Comparison of ENCODE assay signal across 12 cellular contexts in the genomic region with DNA sequence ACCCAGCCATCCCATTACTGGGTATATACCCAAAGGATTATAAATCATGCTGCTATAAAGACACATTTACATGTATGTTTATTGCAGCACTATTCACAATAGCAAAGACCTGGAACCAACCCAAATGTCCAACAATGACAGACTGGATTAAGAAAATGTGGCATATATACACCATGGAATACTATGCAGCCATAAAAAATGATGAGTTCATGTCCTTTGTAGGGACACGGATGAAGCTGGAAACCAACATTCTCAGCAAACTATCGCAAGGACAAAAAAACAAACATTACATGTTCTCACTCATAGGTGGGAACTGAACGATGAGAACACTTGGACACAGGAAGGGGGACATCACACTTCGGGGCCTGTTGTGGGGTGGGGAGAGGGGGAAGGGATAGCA. TPM values are rescaled to one million over a fixed set of nuclear protein-coding genes. Genes with fewer than 3 reads are reported as not detected.
DNase-seq lines count a peak whose midpoint lies in the region; TF ChIP-seq lines count a peak whose summit lies in the region.
"Not testable (repeated sequence)": the region's sequence is repeated elsewhere in the genome, so short reads cannot be mapped to it uniquely, and the experiment has no call there.
"Had no signal": no experiment of that assay in that cellular context is flagged by ENCODE, and none has a peak within 500 bp of the region (broad histone marks: within the 10 kb centered on the region; RNA-seq: fewer than 3 reads in every experiment).

No MANE protein-coding gene starts in this region.

- peak overlapping the region; percentile 64 to 92 (median 75) for H3K4me3 Mint-ChIP-seq in CD8-positive, alpha-beta memory T cell
- H3K4me3 Mint-ChIP-seq in IgD-negative memory B cell, result peak overlapping the region in 3 of 4 donors; percentile 55 to 95 (median 93)
- peak overlapping the region; percentile 81 for H3K4me3 Mint-ChIP-seq in T-helper 2 cell treated with Interferon-gamma antibody and Interleukin-4, amounts not matched to agents 5 μg/mL and 100 μg/mL, for 36 hours
- peak overlapping the region; percentile 96 for H3K4me3 Mint-ChIP-seq in activated naive CD4-positive, alpha-beta T cell treated with anti-CD3 and anti-CD28 coated beads for 36 hours
- peak overlapping the region; percentile 28 for H3K4me3 Mint-ChIP-seq in dendritic cell treated with granulocyte-macrophage colony-stimulating factor and Interleukin-4, amounts not matched to agents 40 ng/mL and 50 ng/mL, for 4 days
- peak overlapping the region; percentile 89 for H3K4me3 Mint-ChIP-seq in nephron progenitor cell

- 93% methylated on average over 4 of the region's 4 CpGs for WGBS in hepatocyte (ENCODE audit: low lambda C conversion rate, missing lambda C conversion rate)
- WGBS in testis, 2 donors, result 43 to 59% methylated on average over 4 of the region's 4 CpGs

- peaks cover 39% of the 10 kb centered on the region for H3K79me2 ChIP-seq in hepatocyte

- not testable (repeated sequence) for TF ChIP-seq POLR2A in testis (IDR thresholded peaks at IDR 0.05)

- POLR2A ChIA-PET in CD8-positive, alpha-beta memory T cell (lab: Charles Lee), result not testable (repeated sequence)

- peaks cover 0 to 19% (median 0%) of the 10 kb centered on the region in 3 donors for H3K36me3 Mint-ChIP-seq in CD8-positive, alpha-beta memory T cell
- not testable (repeated sequence) for H3K36me3 Mint-ChIP-seq in IgD-negative memory B cell; T-helper 2 cell treated with Interferon-gamma antibody and Interleukin-4, amounts not matched to agents 5 μg/mL and 100 μg/mL, for 36 hours (ENCODE audit: low read depth); activated naive CD4-positive, alpha-beta T cell treated with anti-CD3 and anti-CD28 coated beads for 36 hours (ENCODE audit: low read depth); nephron progenitor cell (ENCODE audit: low read depth)
- H3K36me3 Mint-ChIP-seq in dendritic cell treated with granulocyte-macrophage colony-stimulating factor and Interleukin-4, amounts not matched to agents 40 ng/mL and 50 ng/mL, for 4 days (ENCODE audit: low read depth), result peaks cover 28% of the 10 kb centered on the region

- not testable (repeated sequence) for H2AFZ ChIP-seq in hepatocyte

- not testable (repeated sequence) for H3K9me2 ChIP-seq in hepatocyte (replicated peaks; ENCODE audit: insufficient read depth)

- H3K27ac Mint-ChIP-seq in CD8-positive, alpha-beta memory T cell, result peak overlapping the region in 6 of 8 donors; percentile 27 to 96 (median 86)
- H3K27ac Mint-ChIP-seq in IgD-negative memory B cell, result peak overlapping the region in 2 of 3 donors; percentile 43 to 96
- H3K27ac Mint-ChIP-seq in T-helper 2 cell treated with Interferon-gamma antibody and Interleukin-4, amounts not matched to agents 5 μg/mL and 100 μg/mL, for 36 hours; activated naive CD4-positive, alpha-beta T cell treated with anti-CD3 and anti-CD28 coated beads for 36 hours; dendritic cell treated with granulocyte-macrophage colony-stimulating factor and Interleukin-4, amounts not matched to agents 40 ng/mL and 50 ng/mL, for 4 days; nephron progenitor cell: not testable (repeated sequence)

- not testable (repeated sequence) for H3K9me3 ChIP-seq in CD8-positive, alpha-beta memory T cell (ENCODE audit: low read length); hepatocyte (ENCODE audit: low read depth); testis

- H3K4me1 ChIP-seq in CD8-positive, alpha-beta memory T cell (ENCODE audit: insufficient read depth, low read length), result peaks cover 32% of the 10 kb centered on the region
- not testable (repeated sequence) for H3K4me1 ChIP-seq in hepatocyte (ENCODE audit: insufficient read depth)
- H3K4me1 ChIP-seq in testis, result peaks cover 14% of the 10 kb centered on the region

- not testable (repeated sequence) for H3K27me3 ChIP-seq in CD8-positive, alpha-beta memory T cell (ENCODE audit: insufficient read depth, low read length, poor library complexity, severe bottlenecking); hepatocyte; testis

- H3K4me3 ChIP-seq in CD8-positive, alpha-beta memory T cell (ENCODE audit: low read length); hepatocyte: not testable (repeated sequence)
- H3K4me3 ChIP-seq in testis, result peak overlapping the region; percentile 73 to 96

- not testable (repeated sequence) for H3K9me3 Mint-ChIP-seq in CD8-positive, alpha-beta memory T cell; IgD-negative memory B cell; T-helper 2 cell treated with Interferon-gamma antibody and Interleukin-4, amounts not matched to agents 5 μg/mL and 100 μg/mL, for 36 hours; activated naive CD4-positive, alpha-beta T cell treated with anti-CD3 and anti-CD28 coated beads for 36 hours; dendritic cell treated with granulocyte-macrophage colony-stimulating factor and Interleukin-4, amounts not matched to agents 40 ng/mL and 50 ng/mL, for 4 days; nephron progenitor cell

- CTCF ChIA-PET in CD8-positive, alpha-beta memory T cell (lab: Charles Lee); activated naive CD4-positive, alpha-beta T cell treated with anti-CD3 and anti-CD28 coated beads for 36 hours (lab: Charles Lee): not testable (repeated sequence)

- peak overlapping the region; percentile 72 for H3K4me2 ChIP-seq in hepatocyte

- not testable (repeated sequence) for TF ChIP-seq CTCF in hepatocyte (IDR thresholded peaks at IDR 0.05; ENCODE audit: poor library complexity); nephron progenitor cell (IDR thresholded peaks at IDR 0.05); testis (IDR thresholded peaks at IDR 0.05)

- not testable (repeated sequence) for DNase-seq in CD8-positive, alpha-beta memory T cell; T-helper 2 cell treated with Interferon-gamma antibody and Interleukin-4, amounts not matched to agents 5 μg/mL and 100 μg/mL, for 36 hours (ENCODE audit: low spot score); activated naive CD4-positive, alpha-beta T cell treated with anti-CD3 and anti-CD28 coated beads for 36 hours; hepatocyte (ENCODE audit: low spot score); nephron progenitor cell; testis

- intact Hi-C loops in activated naive CD4-positive, alpha-beta T cell treated with anti-CD3 and anti-CD28 coated beads for 36 hours (cut with micrococcal nuclease), result loop anchor here (2.0 to 10.0 kb wide), 4 partner anchors 80 to 729 kb away; a partner anchor contains a TSS
- intact Hi-C loops in dendritic cell treated with granulocyte-macrophage colony-stimulating factor and Interleukin-4, amounts not matched to agents 40 ng/mL and 50 ng/mL, for 4 days (cut with micrococcal nuclease), result loop anchor here (2.0 kb wide), 1 partner anchor 45 kb away; no protein-coding TSS in a partner anchor
- intact Hi-C loops in testis (cut with DNase I; ENCODE audit: low total_unique reads), result not testable (repeated sequence)

- not testable (repeated sequence) for H3K27me3 Mint-ChIP-seq in CD8-positive, alpha-beta memory T cell; IgD-negative memory B cell; T-helper 2 cell treated with Interferon-gamma antibody and Interleukin-4, amounts not matched to agents 5 μg/mL and 100 μg/mL, for 36 hours (ENCODE audit: low read depth); activated naive CD4-positive, alpha-beta T cell treated with anti-CD3 and anti-CD28 coated beads for 36 hours (ENCODE audit: low read depth); dendritic cell treated with granulocyte-macrophage colony-stimulating factor and Interleukin-4, amounts not matched to agents 40 ng/mL and 50 ng/mL, for 4 days
- H3K27me3 Mint-ChIP-seq in nephron progenitor cell (ENCODE audit: low read depth, poor library complexity), result peaks cover 27% of the 10 kb centered on the region

- H3K27ac ChIP-seq in CD8-positive, alpha-beta memory T cell (ENCODE audit: low read depth, low read length); hepatocyte: not testable (repeated sequence)
- peak overlapping the region in 1 of 2 donors; percentile 98 for H3K27ac ChIP-seq in testis

- not testable (repeated sequence) for H3K36me3 ChIP-seq in CD8-positive, alpha-beta memory T cell (ENCODE audit: insufficient read depth, low read length); hepatocyte (replicated peaks; ENCODE audit: insufficient read depth, low read depth); testis (ENCODE audit: low read depth, missing control alignments)

- H3K4me1 Mint-ChIP-seq in CD8-positive, alpha-beta memory T cell, result peaks cover 45 to 51% (median 50%) of the 10 kb centered on the region in 3 donors
- H3K4me1 Mint-ChIP-seq in IgD-negative memory B cell (peaks cover 24 to 39% (median 35%) of the 10 kb centered on the region in 3 donors), nephron progenitor cell (peaks cover 24% of the 10 kb centered on the region)
- H3K4me1 Mint-ChIP-seq in T-helper 2 cell treated with Interferon-gamma antibody and Interleukin-4, amounts not matched to agents 5 μg/mL and 100 μg/mL, for 36 hours (ENCODE audit: low read depth), result peaks cover 31% of the 10 kb centered on the region
- peaks cover 39% of the 10 kb centered on the region for H3K4me1 Mint-ChIP-seq in activated naive CD4-positive, alpha-beta T cell treated with anti-CD3 and anti-CD28 coated beads for 36 hours (ENCODE audit: low read depth)
- peaks cover 24% of the 10 kb centered on the region for H3K4me1 Mint-ChIP-seq in dendritic cell treated with granulocyte-macrophage colony-stimulating factor and Interleukin-4, amounts not matched to agents 40 ng/mL and 50 ng/mL, for 4 days (ENCODE audit: low read depth)

- H4K20me1 ChIP-seq in hepatocyte (ENCODE audit: insufficient read depth, poor library complexity, severe bottlenecking), result peaks cover 16% of the 10 kb centered on the region

RNA-seq across cellular contexts. Expression of a gene that starts 1.0 kb away (rescaled TPM):
- 10 to 100 TPM; 61.1 to 62.4 TPM for total RNA-seq in CD8-positive, alpha-beta memory T cell
- polyA plus RNA-seq in CD8-positive, alpha-beta memory T cell, result 50.6 TPM
- polyA plus RNA-seq in IgD-negative memory B cell (49.2 TPM), hepatocyte (58.0 and 62.8 TPM in 2 replicates), testis (ENCODE audit: insufficient read depth, low read depth, low replicate concordance) (92.4 TPM)
- total RNA-seq in activated naive CD4-positive, alpha-beta T cell treated with anti-CD3 and anti-CD28 coated beads for 36 hours, result 10 to 100 TPM; 32.8 to 38.1 TPM
- total RNA-seq in hepatocyte (42.3 and 47.7 TPM in 2 replicates), testis (10 to 100 TPM; 72.2 to 92.8 TPM)

RNA-seq across cellular contexts. Expression of a gene that starts 57.1 kb away (rescaled TPM):
- not detected for total RNA-seq in CD8-positive, alpha-beta memory T cell
- polyA plus RNA-seq in CD8-positive, alpha-beta memory T cell, result not detected
- polyA plus RNA-seq in IgD-negative memory B cell, result 0.28 TPM
- not detected for total RNA-seq in activated naive CD4-positive, alpha-beta T cell treated with anti-CD3 and anti-CD28 coated beads for 36 hours
- not detected in 2 replicates for total RNA-seq in hepatocyte
- polyA plus RNA-seq in hepatocyte, result not detected in 2 replicates
- total RNA-seq in testis, result not detected
- polyA plus RNA-seq in testis (ENCODE audit: insufficient read depth, low read depth, low replicate concordance), result not detected
- total RNA-seq: bronchial epithelial cell, foreskin keratinocyte, LHCN-M2, right cardiac atrium had no signal
- polyA plus RNA-seq: foreskin keratinocyte, right cardiac atrium had no signal

Comparison
In these comparisons a context has a peak if more than half of its experiments do, and no peak if none do; other contexts are left out.
1. H3K4me3 Mint-ChIP-seq: peak in every context shown above with its lines; median percentile 96 in activated naive CD4-positive, alpha-beta T cell treated with anti-CD3 and anti-CD28 coated beads for 36 hours; 93 in IgD-negative memory B cell; 89 in nephron progenitor cell; 81 in T-helper 2 cell treated with Interferon-gamma antibody and Interleukin-4, amounts not matched to agents 5 μg/mL and 100 μg/mL, for 36 hours; 75 in CD8-positive, alpha-beta memory T cell; 28 in dendritic cell treated with granulocyte-macrophage colony-stimulating factor and Interleukin-4, amounts not matched to agents 40 ng/mL and 50 ng/mL, for 4 days.